In the genomic region with DNA sequence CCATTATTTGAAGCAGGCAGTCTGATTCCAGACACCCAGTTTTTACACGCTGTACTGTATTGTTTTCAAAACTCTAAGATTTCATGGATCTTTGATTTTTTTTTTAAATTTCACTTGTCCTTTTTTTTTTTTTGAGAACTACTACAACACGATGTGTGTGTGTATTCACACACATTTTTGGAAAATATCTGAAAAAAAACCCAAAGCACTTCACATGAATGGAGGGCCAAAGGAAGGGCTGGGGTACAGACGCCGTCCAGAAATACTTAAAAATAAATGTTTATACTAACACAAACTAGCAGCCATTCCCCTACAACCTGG, we compare ENCODE assay signal across 8 cellular contexts. TPM values are rescaled to one million over a fixed set of nuclear protein-coding genes. Genes with fewer than 3 reads are reported as not detected.
A peak's percentile ranks its signal among the peaks of the same experiment; 100 is the strongest.
DNase-seq lines count a peak whose midpoint lies in the region; ATAC-seq and TF ChIP-seq lines count a peak whose summit lies in the region.

No MANE protein-coding gene starts in this region.

- H3K27ac Mint-ChIP-seq in T-helper 17 cell = peak overlapping the region; percentile 95

- H3K9me2 ChIP-seq in GM23248 (ENCODE audit: insufficient read depth) = no peaks in the 10 kb centered on the region

- peaks cover 17% of the 10 kb centered on the region for H3K4me1 Mint-ChIP-seq in T-helper 17 cell

- WGBS in GM23248 (ENCODE audit: low coverage in 1 of 2, low lambda C conversion rate in 2 of 2, missing lambda C conversion rate in 2 of 2), 2 experiments = 2 to 7% methylated on average over 4 of the region's 4 CpGs

- H3K4me3 Mint-ChIP-seq in T-helper 17 cell = peak overlapping the region; percentile 93

- H3K79me2 ChIP-seq in GM23248 (ENCODE audit: insufficient read depth) = peaks cover 45% of the 10 kb centered on the region

- no peaks in the 10 kb centered on the region for H3K36me3 Mint-ChIP-seq in T-helper 17 cell (ENCODE audit: low read depth)

- no peak for ATAC-seq in T-helper 17 cell

- H2AFZ ChIP-seq in GM23248 = peak overlapping the region; percentile 96

- DNase-seq in GM23248 (no peak), T-helper 17 cell (no peak), globus pallidus (ENCODE audit: low spot score) (peak; percentile 16), GM10266 (ENCODE audit: extremely low spot score) (no peak), UCSD-AML1 (lab: John Stamatoyannopoulos, UW; ENCODE audit: unreplicated experiment) (no peak), GDM1 (lab: John Stamatoyannopoulos, UW) (no peak), SIG-M5 (lab: John Stamatoyannopoulos, UW) (no peak)

- no peaks in the 10 kb centered on the region for H4K20me1 ChIP-seq in GM23248 (ENCODE audit: insufficient read depth)

- peak overlapping the region; percentile 92 for H3K9ac ChIP-seq in GM23248

- 0 out of 2 replicates have a peak, but pooled peaks cover 4% of the 10 kb centered on the region for H3K4me1 ChIP-seq in GM23248 (ENCODE audit: insufficient read depth)

- peak overlapping the region; percentile 97 for H3K4me2 ChIP-seq in GM23248 (ENCODE audit: unreplicated experiment)

- in situ Hi-C loops in GM23248 (cut with MboI) = no loop called here

- H3K27ac ChIP-seq in GM23248 (peak overlapping the region; percentile 89), skin epidermis (peak overlapping the region in 19 of 21 experiments; percentile 72 to 94 (median 88))

- no peaks in the 10 kb centered on the region for H3K27me3 ChIP-seq in GM23248 (replicated peaks; ENCODE audit: insufficient read depth)

- H3K4me3 ChIP-seq in GM23248 (peak overlapping the region; percentile 97), skin epidermis (peak overlapping the region; percentile 72 to 91 (median 81))

- no peak for TF ChIP-seq CTCF in GM10266 (IDR thresholded peaks at IDR 0.05; ENCODE audit: control insufficient read depth, insufficient read depth, low read depth, missing control alignments)

- peaks cover 7% of the 10 kb centered on the region for H3K27me3 Mint-ChIP-seq in T-helper 17 cell

- H3F3A ChIP-seq in GM23248 (ENCODE audit: insufficient read depth) = no peaks in the 10 kb centered on the region

- H3K9me3 ChIP-seq in GM23248 (ENCODE audit: low read depth) (no peaks in the 10 kb centered on the region), T-helper 17 cell (ENCODE audit: control insufficient read depth, low read length, poor library complexity, severe bottlenecking) (no peaks in the 10 kb centered on the region)

- peaks cover 21% of the 10 kb centered on the region for H3K36me3 ChIP-seq in GM23248 (ENCODE audit: low read depth)

RNA-seq across cellular contexts. Expression of a gene that starts 0.3 kb away (rescaled TPM):
- total RNA-seq in GM23248 (2014; rRNA removed; shearing (Covaris generic)) = 80.4 and 97.6 TPM in 2 replicates
- 200 and 204 TPM in 2 replicates for polyA plus RNA-seq in GM23248 (2016; fragmentation: Nextera tagmentation; extraction: Ambion mirVana)
- 100 to 1,000 TPM; 111 to 141 TPM for total RNA-seq in T-helper 17 cell

RNA-seq across cellular contexts. Expression of a gene that starts 26.3 kb away (rescaled TPM):
- total RNA-seq in GM23248 (2014; rRNA removed; shearing (Covaris generic)) = 23.6 and 29.2 TPM in 2 replicates
- 78.6 and 83.2 TPM in 2 replicates for polyA plus RNA-seq in GM23248 (2016; fragmentation: Nextera tagmentation; extraction: Ambion mirVana)
- total RNA-seq in T-helper 17 cell = 10 to 100 TPM; 22.9 to 29.4 TPM

RNA-seq across cellular contexts. Expression of a gene that starts 28.9 kb away (rescaled TPM):
- 21.2 and 22.4 TPM in 2 replicates for total RNA-seq in GM23248 (2014; rRNA removed; shearing (Covaris generic))
- 8.9 and 9.2 TPM in 2 replicates for polyA plus RNA-seq in GM23248 (2016; fragmentation: Nextera tagmentation; extraction: Ambion mirVana)
- total RNA-seq in T-helper 17 cell = 10 to 100 TPM; 33.6 to 34.9 TPM
